In genomic region chr15:62765916-62766315, GRCh38 we compare ENCODE assay signal across 13 cellular contexts.
A peak's percentile ranks its signal among the peaks of the same experiment; 100 is the strongest.
DNase-seq lines count a peak whose midpoint lies in the region; ATAC-seq and TF ChIP-seq lines count a peak whose summit lies in the region.
"Had no signal": no experiment of that assay in that cellular context is flagged by ENCODE, and none has a peak within 500 bp of the region (broad histone marks: within the 10 kb centered on the region; RNA-seq: fewer than 3 reads in every experiment).

No MANE protein-coding gene starts in this region.

- no peaks in the 10 kb centered on the region for H3K4me1 Mint-ChIP-seq in stimulated activated naive B cell treated with anti-CD40 and anti-IgM and Interleukin-4, amounts not matched to agents 10 μg/mL and 1 μg/mL and 100 μg/mL, for 72 hours

- ATAC-seq in stimulated activated naive B cell treated with anti-CD40 and anti-IgM and Interleukin-4, amounts not matched to agents 10 μg/mL and 1 μg/mL and 100 μg/mL, for 72 hours (replicated peaks): peak; percentile 35 to 47
- ATAC-seq: CD8-positive, alpha-beta T cell had no signal

- WGBS in SK-N-SH (ENCODE audit: low lambda C conversion rate): 78% methylated on average over 4 of the region's 4 CpGs
- WGBS in mesodermal cell (ENCODE audit: insufficient coverage in 2 of 2), 2 experiments: 93 to 100% methylated on average over 3 to 4 of the region's 4 CpGs

- H3K9me2 ChIP-seq in SK-N-SH: no peaks in the 10 kb centered on the region

- no peaks in the 10 kb centered on the region for H4K20me1 ChIP-seq in SK-N-SH (ENCODE audit: insufficient read depth)
- H4K20me1 ChIP-seq: BLaER1 had no signal

- H3K27me3 ChIP-seq in BE2C (no peaks in the 10 kb centered on the region), SK-N-SH (ENCODE audit: insufficient read depth) (no peaks in the 10 kb centered on the region), SJCRH30 (no peaks in the 10 kb centered on the region)
- H3K27me3 ChIP-seq: BLaER1 had no signal

- no peaks in the 10 kb centered on the region for H3K27me3 Mint-ChIP-seq in stimulated activated naive B cell treated with anti-CD40 and anti-IgM and Interleukin-4, amounts not matched to agents 10 μg/mL and 1 μg/mL and 100 μg/mL, for 72 hours

- no peak overlapping the region for H3K4me2 ChIP-seq in SK-N-SH
- H3K4me2 ChIP-seq: BLaER1 had no signal

- H3K27ac Mint-ChIP-seq in stimulated activated naive B cell treated with anti-CD40 and anti-IgM and Interleukin-4, amounts not matched to agents 10 μg/mL and 1 μg/mL and 100 μg/mL, for 72 hours: no peak overlapping the region
- H3K27ac Mint-ChIP-seq: CD8-positive, alpha-beta T cell; H9 had no signal

- no peaks in the 10 kb centered on the region; the same call in none of the 2 replicates for H3K36me3 ChIP-seq in BE2C
- H3K36me3 ChIP-seq in SK-N-SH (replicated peaks in 1 of 2; ENCODE audit: control insufficient read depth in 1 of 2, insufficient read depth in 2 of 2, low read length in 1 of 2): peaks cover 38 to 43% of the 10 kb centered on the region in 2 experiments
- H3K36me3 ChIP-seq in mesodermal cell (ENCODE audit: control insufficient read depth, insufficient read depth, low read length): peaks cover 23% of the 10 kb centered on the region
- H3K36me3 ChIP-seq in SJCRH30: 0 out of 2 replicates have a peak, but pooled peaks cover 3% of the 10 kb centered on the region
- H3K36me3 ChIP-seq: BLaER1 had no signal

- TF ChIP-seq EP300 in SK-N-SH (IDR thresholded peaks at IDR 0.05; ENCODE audit: borderline replicate concordance in 1 of 2, low read depth in 1 of 2, low read length in 1 of 2): no peak

- H3K4me3 Mint-ChIP-seq in stimulated activated naive B cell treated with anti-CD40 and anti-IgM and Interleukin-4, amounts not matched to agents 10 μg/mL and 1 μg/mL and 100 μg/mL, for 72 hours: no peak overlapping the region
- H3K4me3 Mint-ChIP-seq: CD8-positive, alpha-beta T cell; H9 had no signal

- H3K4me1 ChIP-seq in BE2C: peaks cover 24% of the 10 kb centered on the region
- H3K4me1 ChIP-seq in SK-N-SH (ENCODE audit: control insufficient read depth in 1 of 2, insufficient read depth in 2 of 2, low read depth in 1 of 2, low read length in 1 of 2): peaks cover 21 to 33% of the 10 kb centered on the region in 2 experiments
- H3K4me1 ChIP-seq in mesodermal cell (ENCODE audit: control insufficient read depth, insufficient read depth, low read length, poor library complexity, severe bottlenecking): peaks cover 28% of the 10 kb centered on the region
- H3K4me1 ChIP-seq in SJCRH30: no peaks in the 10 kb centered on the region
- H3K4me1 ChIP-seq: BLaER1 had no signal

- POLR2A ChIA-PET in SK-N-SH (lab: Yijun Ruan, JAX): no interaction called here

- H3F3A ChIP-seq in SK-N-SH (replicated peaks; ENCODE audit: insufficient read depth): peaks cover 35% of the 10 kb centered on the region

- no peak overlapping the region for H2AFZ ChIP-seq in SK-N-SH (ENCODE audit: low read depth)

- H3K9me3 Mint-ChIP-seq in stimulated activated naive B cell treated with anti-CD40 and anti-IgM and Interleukin-4, amounts not matched to agents 10 μg/mL and 1 μg/mL and 100 μg/mL, for 72 hours: no peaks in the 10 kb centered on the region
- H3K9me3 Mint-ChIP-seq: CD8-positive, alpha-beta T cell; H9 had no signal

- TF ChIP-seq CTCF in BE2C (IDR thresholded peaks at IDR 0.05; ENCODE audit: low read depth, low read length) (no peak), SK-N-SH (IDR thresholded peaks at IDR 0.05) (no peak)

- TF ChIP-seq RAD21 in SK-N-SH (IDR thresholded peaks at IDR 0.05; ENCODE audit: low read length): no peak

- H3K36me3 Mint-ChIP-seq in stimulated activated naive B cell treated with anti-CD40 and anti-IgM and Interleukin-4, amounts not matched to agents 10 μg/mL and 1 μg/mL and 100 μg/mL, for 72 hours: no peaks in the 10 kb centered on the region
- H3K36me3 Mint-ChIP-seq: CD8-positive, alpha-beta T cell had no signal

- H3K27ac ChIP-seq in SK-N-SH (ENCODE audit: low read depth in 2 of 2, low read length in 1 of 2) (peak overlapping the region; percentile 53 to 92), mesodermal cell (ENCODE audit: low read depth, low read length, severe bottlenecking) (peak overlapping the region; percentile 51), SJCRH30 (no peak overlapping the region), caudate nucleus (ENCODE audit: low read depth, low read length) (no peak overlapping the region)
- H3K27ac ChIP-seq: BLaER1 had no signal

- peak overlapping the region; percentile 25; the same call in 1 of the 2 replicates for H3K4me3 ChIP-seq in BE2C (ENCODE audit: low read depth, low read length)
- no peak overlapping the region for H3K4me3 ChIP-seq in SK-N-SH (ENCODE audit: low read depth in 2 of 2, low read length in 1 of 2)
- H3K4me3 ChIP-seq in mesodermal cell (ENCODE audit: extremely low read depth, insufficient read depth, low read length, poor library complexity, severe bottlenecking): no peak overlapping the region
- H3K4me3 ChIP-seq in SJCRH30: no peak overlapping the region
- H3K4me3 ChIP-seq: BLaER1 had no signal

- H3K79me2 ChIP-seq in SK-N-SH (ENCODE audit: insufficient read depth): peaks cover 7% of the 10 kb centered on the region; the same call in 1 of the 2 replicates

- CTCF ChIA-PET in SK-N-SH (lab: Yijun Ruan, JAX): interaction anchor here (1.1 to 4.2 kb wide), 2 partner anchors 24 to 421 kb away, joined by 3 to 14 read pairs; no protein-coding TSS in a partner anchor

- H3K9me3 ChIP-seq in BE2C: no peaks in the 10 kb centered on the region
- H3K9me3 ChIP-seq in SK-N-SH: no peaks in the 10 kb centered on the region
- no peaks in the 10 kb centered on the region for H3K9me3 ChIP-seq in mesodermal cell (ENCODE audit: control insufficient read depth, low read length)
- H3K9me3 ChIP-seq in SJCRH30 (replicated peaks): no peaks in the 10 kb centered on the region
- H3K9me3 ChIP-seq: BLaER1, Caco-2 had no signal

- DNase-seq in BE2C (no peak), SK-N-SH (no peak), NCI-H1930 (lab: John Stamatoyannopoulos, UW) (no peak), SJCRH30 (no peak), caudate nucleus (lab: John Stamatoyannopoulos, UW) (no peak)
- no peak for DNase-seq in stimulated activated naive B cell treated with anti-CD40 and anti-IgM and Interleukin-4, amounts not matched to agents 10 μg/mL and 1 μg/mL and 100 μg/mL, for 72 hours
- DNase-seq: AML-193; Caco-2; CD8-positive, alpha-beta T cell; H9; IMR-90 had no signal

- no peak overlapping the region for H3K9ac ChIP-seq in SK-N-SH
- H3K9ac ChIP-seq: BLaER1 had no signal

TF ChIP-seq in SK-N-SH, 30 proteins besides CTCF, POLR2A, EP300 and RAD21:
- TF ChIP-seq TCF12 (IDR thresholded peaks at IDR 0.05): peak; percentile 61; the same call in 1 of the 2 replicates
- no peak for TF ChIP-seq YY1 (IDR thresholded peaks at IDR 0.05; ENCODE audit: low read depth)
- TF ChIP-seq RCOR1 (IDR thresholded peaks at IDR 0.05; ENCODE audit: low read length): no peak
- TF ChIP-seq GATA2 (CRISPR knock-in tag; IDR thresholded peaks at IDR 0.05): no peak
- no peak for TF ChIP-seq IRF3 (IDR thresholded peaks at IDR 0.05; ENCODE audit: low read depth, low read length)
- no peak for TF ChIP-seq FOXJ3 (CRISPR knock-in tag; IDR thresholded peaks at IDR 0.05)
- no peak for TF ChIP-seq JUND (IDR thresholded peaks at IDR 0.05)
- TF ChIP-seq POLR2AphosphoS5 (IDR thresholded peaks at IDR 0.05; ENCODE audit: low read depth, low read length): no peak
- peak; percentile 40; the same call in 1 of the 2 replicates for TF ChIP-seq PBX3 (IDR thresholded peaks at IDR 0.05)

Comparison
In these comparisons a context has a peak if more than half of its experiments do, and no peak if none do; other contexts are left out.
1. H3K27ac ChIP-seq: peak in SK-N-SH (2 of 2) and mesodermal cell (single experiment); none in SJCRH30 (single experiment) and caudate nucleus (single experiment).